Comparison of ENCODE assay signal across 1 cellular context in the genomic region with DNA sequence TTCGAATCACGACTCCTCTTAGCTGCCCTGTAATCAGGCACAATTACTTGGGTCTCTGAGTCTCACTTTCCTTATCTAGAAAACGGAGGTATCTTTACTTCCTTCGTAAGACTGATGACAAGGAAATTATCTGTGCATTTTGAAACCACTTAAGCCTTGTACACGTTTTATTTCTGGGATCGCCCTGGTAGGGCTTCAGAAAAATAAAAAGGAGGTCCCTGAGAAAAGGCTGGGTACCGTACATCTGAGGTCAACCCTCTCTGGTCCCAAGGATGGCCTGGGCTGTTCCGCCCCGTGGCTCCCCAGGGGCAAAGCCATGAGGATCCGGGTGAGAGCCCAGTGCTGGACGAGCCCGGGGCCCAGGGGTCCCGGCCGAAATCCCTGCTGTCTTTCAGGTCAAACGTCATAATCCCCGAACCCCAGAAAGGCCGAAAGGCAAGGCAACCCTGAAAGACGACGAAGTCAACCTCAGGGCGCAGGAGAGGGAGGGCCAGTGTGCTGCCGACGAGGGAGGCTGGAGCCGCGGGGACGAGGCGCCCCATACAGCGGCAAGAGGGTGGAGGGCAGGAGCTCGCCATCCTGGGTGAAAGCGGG.
TF ChIP-seq lines count a peak whose summit lies in the region.

No MANE protein-coding gene starts in this region.

TF ChIP-seq in GM23338, 12 proteins besides CTCF, POLR2A, EP300 and RAD21 (continued from another document):
- TF ChIP-seq, protein P1, sequence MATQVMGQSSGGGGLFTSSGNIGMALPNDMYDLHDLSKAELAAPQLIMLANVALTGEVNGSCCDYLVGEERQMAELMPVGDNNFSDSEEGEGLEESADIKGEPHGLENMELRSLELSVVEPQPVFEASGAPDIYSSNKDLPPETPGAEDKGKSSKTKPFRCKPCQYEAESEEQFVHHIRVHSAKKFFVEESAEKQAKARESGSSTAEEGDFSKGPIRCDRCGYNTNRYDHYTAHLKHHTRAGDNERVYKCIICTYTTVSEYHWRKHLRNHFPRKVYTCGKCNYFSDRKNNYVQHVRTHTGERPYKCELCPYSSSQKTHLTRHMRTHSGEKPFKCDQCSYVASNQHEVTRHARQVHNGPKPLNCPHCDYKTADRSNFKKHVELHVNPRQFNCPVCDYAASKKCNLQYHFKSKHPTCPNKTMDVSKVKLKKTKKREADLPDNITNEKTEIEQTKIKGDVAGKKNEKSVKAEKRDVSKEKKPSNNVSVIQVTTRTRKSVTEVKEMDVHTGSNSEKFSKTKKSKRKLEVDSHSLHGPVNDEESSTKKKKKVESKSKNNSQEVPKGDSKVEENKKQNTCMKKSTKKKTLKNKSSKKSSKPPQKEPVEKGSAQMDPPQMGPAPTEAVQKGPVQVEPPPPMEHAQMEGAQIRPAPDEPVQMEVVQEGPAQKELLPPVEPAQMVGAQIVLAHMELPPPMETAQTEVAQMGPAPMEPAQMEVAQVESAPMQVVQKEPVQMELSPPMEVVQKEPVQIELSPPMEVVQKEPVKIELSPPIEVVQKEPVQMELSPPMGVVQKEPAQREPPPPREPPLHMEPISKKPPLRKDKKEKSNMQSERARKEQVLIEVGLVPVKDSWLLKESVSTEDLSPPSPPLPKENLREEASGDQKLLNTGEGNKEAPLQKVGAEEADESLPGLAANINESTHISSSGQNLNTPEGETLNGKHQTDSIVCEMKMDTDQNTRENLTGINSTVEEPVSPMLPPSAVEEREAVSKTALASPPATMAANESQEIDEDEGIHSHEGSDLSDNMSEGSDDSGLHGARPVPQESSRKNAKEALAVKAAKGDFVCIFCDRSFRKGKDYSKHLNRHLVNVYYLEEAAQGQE (IDR thresholded peaks at IDR 0.05; ENCODE audit: unreplicated experiment): no peak
- TF ChIP-seq POLR2AphosphoS5 (IDR thresholded peaks at IDR 0.05; ENCODE audit: low read depth) (no peak), STAT1 (IDR thresholded peaks at IDR 0.05; ENCODE audit: unreplicated experiment) (no peak), ZNF114 (CRISPR knock-in tag; IDR thresholded peaks at IDR 0.05) (no peak)
